Comparison of ENCODE assay signal across 8 cellular contexts in the genomic region with DNA sequence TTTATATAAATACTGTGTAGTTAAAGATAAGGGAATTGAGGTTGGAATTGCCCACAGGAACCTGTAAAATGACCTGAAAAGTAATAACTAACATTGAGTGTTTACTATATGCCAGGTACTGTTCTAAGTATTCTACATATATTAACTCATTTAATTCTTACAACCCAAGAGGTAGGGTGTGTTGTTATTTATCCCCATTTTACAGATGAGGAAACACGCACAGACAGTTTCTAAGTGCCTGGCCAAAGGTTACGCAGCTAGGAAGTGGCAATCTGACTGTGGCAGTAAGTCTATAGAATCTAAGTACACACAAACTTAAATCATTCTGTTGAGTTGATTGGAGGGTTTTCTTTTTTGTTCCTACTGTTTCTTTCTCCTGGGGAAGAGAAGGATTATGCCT. TPM values are rescaled to one million over a fixed set of nuclear protein-coding genes. Genes with fewer than 3 reads are reported as not detected.
DNase-seq lines count a peak whose midpoint lies in the region; ATAC-seq and TF ChIP-seq lines count a peak whose summit lies in the region.
"Had no signal": no experiment of that assay in that cellular context is flagged by ENCODE, and none has a peak within 500 bp of the region (broad histone marks: within the 10 kb centered on the region; RNA-seq: fewer than 3 reads in every experiment).

No MANE protein-coding gene starts in this region.

- H3K4me3 ChIP-seq in RWPE2 (ENCODE audit: severe bottlenecking) = peak overlapping the region; percentile 74

- H3K4me1 Mint-ChIP-seq in Calu3 (ENCODE audit: low read depth, unreplicated experiment) = peaks cover 41% of the 10 kb centered on the region
- H3K4me1 Mint-ChIP-seq in memory B cell = peaks cover 49% of the 10 kb centered on the region

- H3K27me3 Mint-ChIP-seq in Calu3 (ENCODE audit: unreplicated experiment) = peaks cover 38% of the 10 kb centered on the region
- H3K27me3 Mint-ChIP-seq in memory B cell = no peaks in the 10 kb centered on the region

- no peak overlapping the region for H3K27ac ChIP-seq in RWPE2 (ENCODE audit: poor library complexity, severe bottlenecking)

- H3K4me3 Mint-ChIP-seq in Calu3 (ENCODE audit: low read depth, unreplicated experiment) (peak overlapping the region; percentile 93), memory B cell (peak overlapping the region; percentile 92)

- peaks cover 9% of the 10 kb centered on the region for H3K4me1 ChIP-seq in RWPE2 (ENCODE audit: insufficient read depth, poor library complexity, severe bottlenecking)

- TF ChIP-seq CTCF in Calu3 (IDR thresholded peaks at IDR 0.05; ENCODE audit: unreplicated experiment) = no peak
- TF ChIP-seq CTCF in RWPE2 (IDR thresholded peaks at IDR 0.05; ENCODE audit: poor library complexity, severe bottlenecking) = no peak

- H3K9me3 Mint-ChIP-seq in Calu3 (ENCODE audit: low read depth, unreplicated experiment) = no peaks in the 10 kb centered on the region
- no peaks in the 10 kb centered on the region for H3K9me3 Mint-ChIP-seq in memory B cell

- intact Hi-C loops in Calu3 (cut with micrococcal nuclease; ENCODE audit: unreplicated experiment) = no loop called here

- H3K36me3 Mint-ChIP-seq in Calu3 (ENCODE audit: insufficient read depth, unreplicated experiment) = peaks cover 49% of the 10 kb centered on the region
- peaks cover 18% of the 10 kb centered on the region for H3K36me3 Mint-ChIP-seq in memory B cell

- no TSS peak for BruUV-seq in Calu3 (replicated peaks; lab: Mats Ljungman, UMichigan)

- no peaks in the 10 kb centered on the region for H3K9me3 ChIP-seq in RWPE2 (ENCODE audit: severe bottlenecking)
- H3K9me3 ChIP-seq: sigmoid colon had no signal

- CTCF ChIA-PET in Calu3 (lab: Charles Lee) = interaction anchor here (1.5 to 1.8 kb wide), 2 partner anchors 9 to 13 kb away, joined by 5 to 8 read pairs; no protein-coding TSS in a partner anchor

- peaks cover 18% of the 10 kb centered on the region for H3K27me3 ChIP-seq in RWPE2 (ENCODE audit: insufficient read depth, poor library complexity, severe bottlenecking)

- ATAC-seq in RWPE2 (ENCODE audit: low read depth) = no peak
- ATAC-seq in memory B cell (ENCODE audit: low read depth) = no peak

- peaks cover 26% of the 10 kb centered on the region for H3K36me3 ChIP-seq in RWPE2 (ENCODE audit: low read depth)

- DNase-seq in Calu3 (no peak), RWPE2 (ENCODE audit: low spot score) (no peak), memory B cell (ENCODE audit: low spot score in 2 of 2) (no peak), RKO (ENCODE audit: low spot score) (no peak), A172 (ENCODE audit: low spot score) (no peak), NCI-H526 treated with DMSO at 0.1 percent for 48 hours (lab: John Stamatoyannopoulos, UW) (no peak)
- DNase-seq: NCI-H2171 treated with DMSO at 0.1 percent for 48 hours had no signal

- peak overlapping the region; percentile 99 for H3K27ac Mint-ChIP-seq in Calu3 (ENCODE audit: unreplicated experiment)
- peak overlapping the region; percentile 92 for H3K27ac Mint-ChIP-seq in memory B cell

RNA-seq across cellular contexts. Expression of a gene that starts 1.1 kb away (rescaled TPM):
- total RNA-seq in Calu3 (2022) = 40.2 and 46.7 TPM in 2 replicates
- 31.2 and 33.3 TPM in 2 replicates for total RNA-seq in A172 (2014; rRNA removed; shearing (Covaris generic))

RNA-seq across cellular contexts. Expression of a gene that starts 5.2 kb away (rescaled TPM):
- total RNA-seq in Calu3 (2022) = 0.57 and 0.59 TPM in 2 replicates
- total RNA-seq in A172 (2014; rRNA removed; shearing (Covaris generic)) = 0.02 and 0.55 TPM in 2 replicates

RNA-seq across cellular contexts. Expression of a gene that starts 8.3 kb away (rescaled TPM):
- 188 and 199 TPM in 2 replicates for total RNA-seq in Calu3 (2022)
- total RNA-seq in A172 (2014; rRNA removed; shearing (Covaris generic)) = 300 and 506 TPM in 2 replicates

RNA-seq across cellular contexts. Expression of a gene that starts 11.1 kb away (rescaled TPM):
- 39.0 and 42.4 TPM in 2 replicates for total RNA-seq in Calu3 (2022)
- total RNA-seq in A172 (2014; rRNA removed; shearing (Covaris generic)) = 10.5 and 12.9 TPM in 2 replicates

RNA-seq across cellular contexts. Expression of a gene that starts 23.1 kb away (rescaled TPM):
- 1.8 TPM in 2 replicates for total RNA-seq in Calu3 (2022)
- 0.90 and 2.1 TPM in 2 replicates for total RNA-seq in A172 (2014; rRNA removed; shearing (Covaris generic))
